In genomic region chr3:167733961-167734497, GRCh38 we compare ENCODE assay signal across 8 cellular contexts. TPM values are rescaled to one million over a fixed set of nuclear protein-coding genes. Genes with fewer than 3 reads are reported as not detected.
DNase-seq lines count a peak whose midpoint lies in the region; ATAC-seq, FAIRE-seq and TF ChIP-seq lines count a peak whose summit lies in the region.

No MANE protein-coding gene starts in this region.

- H3K27me3 ChIP-seq in bronchial epithelial cell (ENCODE audit: control insufficient read depth, insufficient read depth, low read length) = no peaks in the 10 kb centered on the region
- H3K27me3 ChIP-seq in mucosa of stomach (ENCODE audit: control insufficient read depth, insufficient read depth, low read length) = no peaks in the 10 kb centered on the region

- no peak overlapping the region for H3K4me3 Mint-ChIP-seq in natural killer cell treated with Interleukin-12 subunit alpha and Interleukin-12 subunit beta and Interleukin-15 and Interleukin-18, amount 100 ng/mL, for 72 hours

- no peaks in the 10 kb centered on the region for H3K27me3 Mint-ChIP-seq in natural killer cell treated with Interleukin-12 subunit alpha and Interleukin-12 subunit beta and Interleukin-15 and Interleukin-18, amount 100 ng/mL, for 72 hours

- peak; percentile 32 for DNase-seq in bronchial epithelial cell (ENCODE audit: low read depth)
- DNase-seq in RCC 7860 (ENCODE audit: low spot score) = no peak
- DNase-seq in natural killer cell treated with Interleukin-12 subunit alpha and Interleukin-12 subunit beta and Interleukin-15 and Interleukin-18, amount 100 ng/mL, for 72 hours (ENCODE audit: low spot score) = no peak
- no peak for DNase-seq in T-helper 9 cell

- H3K27ac ChIP-seq in C4-2B (peak overlapping the region; percentile 84), KOPT-K1 (ENCODE audit: low read depth, low read length, poor library complexity, severe bottlenecking) (peak overlapping the region; percentile 88)

- no peaks in the 10 kb centered on the region for H3K9me3 Mint-ChIP-seq in natural killer cell treated with Interleukin-12 subunit alpha and Interleukin-12 subunit beta and Interleukin-15 and Interleukin-18, amount 100 ng/mL, for 72 hours

- H3K27ac Mint-ChIP-seq in natural killer cell treated with Interleukin-12 subunit alpha and Interleukin-12 subunit beta and Interleukin-15 and Interleukin-18, amount 100 ng/mL, for 72 hours = no peak overlapping the region

- no peaks in the 10 kb centered on the region for H3K36me3 Mint-ChIP-seq in natural killer cell treated with Interleukin-12 subunit alpha and Interleukin-12 subunit beta and Interleukin-15 and Interleukin-18, amount 100 ng/mL, for 72 hours

- FAIRE-seq in bronchial epithelial cell (lab: Jason Lieb, UNC) (no peak), RCC 7860 (lab: Jason Lieb, UNC) (no peak)

- H3K4me1 ChIP-seq in mucosa of stomach (ENCODE audit: control insufficient read depth, insufficient read depth, low read length) = peaks cover 7% of the 10 kb centered on the region

- no peaks in the 10 kb centered on the region for H3K9me3 ChIP-seq in KOPT-K1 (ENCODE audit: insufficient read depth, low read length, poor library complexity, severe bottlenecking)
- H3K9me3 ChIP-seq in mucosa of stomach (ENCODE audit: control insufficient read depth, low read length) = no peaks in the 10 kb centered on the region

- H3K36me3 ChIP-seq in KOPT-K1 (ENCODE audit: insufficient read depth, low read length) = 0 out of 2 replicates have a peak, but pooled peaks cover 5% of the 10 kb centered on the region
- H3K36me3 ChIP-seq in bronchial epithelial cell (ENCODE audit: control insufficient read depth, insufficient read depth, low read length) = no peaks in the 10 kb centered on the region
- H3K36me3 ChIP-seq in mucosa of stomach (ENCODE audit: control insufficient read depth, insufficient read depth, low read length) = no peaks in the 10 kb centered on the region

- peaks cover 6 to 17% of the 10 kb centered on the region in 2 donors for H3K4me1 Mint-ChIP-seq in natural killer cell treated with Interleukin-12 subunit alpha and Interleukin-12 subunit beta and Interleukin-15 and Interleukin-18, amount 100 ng/mL, for 72 hours (ENCODE audit: low read depth in 2 of 2)

- H3K4me3 ChIP-seq in bronchial epithelial cell (ENCODE audit: low read depth, low read length) = peak overlapping the region; percentile 85
- H3K4me3 ChIP-seq in mucosa of stomach (ENCODE audit: low read length) = peak overlapping the region; percentile 53

- TF ChIP-seq CTCF in C4-2B (conservative IDR thresholded peaks at IDR 0.05) (no peak), bronchial epithelial cell (IDR thresholded peaks at IDR 0.05; ENCODE audit: insufficient read depth, low read length, severe bottlenecking) (no peak)

- no peak for ATAC-seq in natural killer cell treated with Interleukin-12 subunit alpha and Interleukin-12 subunit beta and Interleukin-15 and Interleukin-18, amount 100 ng/mL, for 72 hours
- no peak for ATAC-seq in HG02678 (IDR thresholded peaks at IDR 0.05; ENCODE audit: unreplicated experiment)

- peak overlapping the region; percentile 95 for H3K9ac ChIP-seq in mucosa of stomach (ENCODE audit: low read length)

RNA-seq across cellular contexts. Expression of gene PDCD10, which starts 0.7 kb away (rescaled TPM):
- 83.2 and 131 TPM in 2 replicates for total RNA-seq in bronchial epithelial cell
- total RNA-seq in natural killer cell treated with Interleukin-12 subunit alpha and Interleukin-12 subunit beta and Interleukin-15 and Interleukin-18, amount 100 ng/mL, for 72 hours = 10 to 100 TPM; 69.7 to 88.7 TPM

RNA-seq across cellular contexts. Expression of gene SERPINI1, which starts 1.5 kb away (rescaled TPM):
- total RNA-seq in bronchial epithelial cell = 1.8 and 3.3 TPM in 2 replicates
- total RNA-seq in natural killer cell treated with Interleukin-12 subunit alpha and Interleukin-12 subunit beta and Interleukin-15 and Interleukin-18, amount 100 ng/mL, for 72 hours = 1 to 10 TPM; 2.9 to 4.1 TPM
